Comparison of ENCODE assay signal across 2 cellular contexts in the genomic region with DNA sequence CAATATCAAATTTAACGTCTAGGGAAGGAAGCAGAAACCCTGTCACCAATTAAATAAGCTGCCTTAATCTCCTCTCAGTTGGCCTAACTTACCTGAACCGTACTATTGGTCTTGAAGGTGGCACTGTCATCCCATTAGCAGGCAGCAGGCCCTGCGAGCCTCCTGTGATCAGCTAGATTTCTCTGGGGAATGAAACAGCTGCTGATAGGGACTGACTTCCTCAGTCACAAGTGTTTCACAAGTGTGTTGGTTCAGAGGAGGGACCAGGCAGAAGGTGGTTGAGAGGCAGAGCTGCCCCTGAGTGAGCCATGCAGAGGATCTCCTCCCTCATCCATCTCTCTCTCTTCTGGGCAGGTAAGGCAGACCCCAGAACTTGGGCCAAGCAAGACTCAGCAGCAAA.
TF ChIP-seq lines count a peak whose summit lies in the region.

No MANE protein-coding gene starts in this region.

TF ChIP-seq in GM12891, 5 proteins besides CTCF, POLR2A, EP300 and RAD21:
- TF ChIP-seq POU2F2 (IDR thresholded peaks at IDR 0.05; ENCODE audit: low read depth, low read length): no peak
- no peak for TF ChIP-seq SPI1 (IDR thresholded peaks at IDR 0.05; ENCODE audit: low read depth, low read length)
- no peak for TF ChIP-seq POLR2AphosphoS5 (IDR thresholded peaks at IDR 0.05; ENCODE audit: low read depth, low read length)
- no peak for TF ChIP-seq PAX5 (IDR thresholded peaks at IDR 0.05; ENCODE audit: insufficient read depth, low read length, severe bottlenecking)
- no peak for TF ChIP-seq TAF1 (IDR thresholded peaks at IDR 0.05; ENCODE audit: low read depth, low read length)

TF ChIP-seq in GM12878, 131 proteins besides CTCF, POLR2A, EP300 and RAD21:
- TF ChIP-seq MEF2B (IDR thresholded peaks at IDR 0.05; ENCODE audit: partially characterized antibody, poor library complexity, severe bottlenecking) (peak; percentile 33), TCF7 (IDR thresholded peaks at IDR 0.05; ENCODE audit: borderline replicate concordance) (no peak), EZH2 (IDR thresholded peaks at IDR 0.05; ENCODE audit: borderline replicate concordance, control insufficient read depth, low read depth, low read length) (no peak)
TF ChIP-seq in GM12878: peak in this region for 1.
